In genomic region chr6:32975886-32976285, GRCh38 we compare ENCODE assay signal across 11 cellular contexts. TPM values are rescaled to one million over a fixed set of nuclear protein-coding genes. Genes with fewer than 3 reads are reported as not detected.
DNase-seq lines count a peak whose midpoint lies in the region; ATAC-seq and TF ChIP-seq lines count a peak whose summit lies in the region.
"Had no signal": no experiment of that assay in that cellular context is flagged by ENCODE, and none has a peak within 500 bp of the region (broad histone marks: within the 10 kb centered on the region; RNA-seq: fewer than 3 reads in every experiment).

No MANE protein-coding gene starts in this region.

- H3K27ac Mint-ChIP-seq in activated naive CD4-positive, alpha-beta T cell treated with anti-CD3 and anti-CD28 coated beads, Interleukin-2, amount 50 U/mL, for 24 hours: peak overlapping the region; percentile 32
- H3K27ac Mint-ChIP-seq in activated T-helper 1 cell treated with anti-CD3 and anti-CD28 coated beads, Interleukin-12 subunit alpha, Interleukin-12 subunit beta, Interleukin-2, Interleukin-4 antibody, amounts not matched to agents 30 ng/mL and 10 ng/mL and 1 ng/mL, durations not matched to agents 14 hours and 24 hours and 36 hours: peak overlapping the region; percentile 61
- peak overlapping the region; percentile 41 for H3K27ac Mint-ChIP-seq in type B pancreatic cell

- intact Hi-C loops in activated T-helper 1 cell treated with anti-CD3 and anti-CD28 coated beads, Interleukin-12 subunit alpha, Interleukin-12 subunit beta, Interleukin-2, Interleukin-4 antibody, amounts not matched to agents 30 ng/mL and 10 ng/mL and 1 ng/mL, durations not matched to agents 14 hours and 24 hours and 36 hours (cut with micrococcal nuclease): loop anchor here (10.0 kb wide), 2 partner anchors 1071 to 1311 kb away; partner anchors contain the start of genes C6orf47, CSNK2B, GPANK1 and LY6G5B

- peak overlapping the region; percentile 89 for H3K4me3 ChIP-seq in iPS-18a (ENCODE audit: low read length)

- H3K27me3 Mint-ChIP-seq in activated naive CD4-positive, alpha-beta T cell treated with anti-CD3 and anti-CD28 coated beads, Interleukin-2, amount 50 U/mL, for 24 hours: no peaks in the 10 kb centered on the region
- peaks cover 4% of the 10 kb centered on the region for H3K27me3 Mint-ChIP-seq in activated T-helper 1 cell treated with anti-CD3 and anti-CD28 coated beads, Interleukin-12 subunit alpha, Interleukin-12 subunit beta, Interleukin-2, Interleukin-4 antibody, amounts not matched to agents 30 ng/mL and 10 ng/mL and 1 ng/mL, durations not matched to agents 14 hours and 24 hours and 36 hours (ENCODE audit: insufficient read depth)
- H3K27me3 Mint-ChIP-seq in type B pancreatic cell: peaks cover 3% of the 10 kb centered on the region

- H3K36me3 Mint-ChIP-seq in activated naive CD4-positive, alpha-beta T cell treated with anti-CD3 and anti-CD28 coated beads, Interleukin-2, amount 50 U/mL, for 24 hours: peaks cover 66% of the 10 kb centered on the region
- H3K36me3 Mint-ChIP-seq in activated T-helper 1 cell treated with anti-CD3 and anti-CD28 coated beads, Interleukin-12 subunit alpha, Interleukin-12 subunit beta, Interleukin-2, Interleukin-4 antibody, amounts not matched to agents 30 ng/mL and 10 ng/mL and 1 ng/mL, durations not matched to agents 14 hours and 24 hours and 36 hours (ENCODE audit: low read depth): peaks cover 94% of the 10 kb centered on the region
- peaks cover 81% of the 10 kb centered on the region for H3K36me3 Mint-ChIP-seq in type B pancreatic cell

- no peak overlapping the region for H3K27ac ChIP-seq in iPS-18a (ENCODE audit: low read length)
- H3K27ac ChIP-seq: heart left ventricle had no signal

- ATAC-seq in HG02981 (IDR thresholded peaks at IDR 0.05; ENCODE audit: unreplicated experiment): no peak
- no peak for ATAC-seq in GM18498 (IDR thresholded peaks at IDR 0.05; ENCODE audit: unreplicated experiment)
- ATAC-seq: heart left ventricle had no signal

- H3K9me3 Mint-ChIP-seq in activated naive CD4-positive, alpha-beta T cell treated with anti-CD3 and anti-CD28 coated beads, Interleukin-2, amount 50 U/mL, for 24 hours: no peaks in the 10 kb centered on the region
- H3K9me3 Mint-ChIP-seq in activated T-helper 1 cell treated with anti-CD3 and anti-CD28 coated beads, Interleukin-12 subunit alpha, Interleukin-12 subunit beta, Interleukin-2, Interleukin-4 antibody, amounts not matched to agents 30 ng/mL and 10 ng/mL and 1 ng/mL, durations not matched to agents 14 hours and 24 hours and 36 hours: no peaks in the 10 kb centered on the region
- no peaks in the 10 kb centered on the region for H3K9me3 Mint-ChIP-seq in type B pancreatic cell

- H3K9me3 ChIP-seq in iPS-18a (ENCODE audit: control insufficient read depth, low read depth, low read length): no peaks in the 10 kb centered on the region
- H3K9me3 ChIP-seq: heart left ventricle had no signal

- H3K4me1 Mint-ChIP-seq in activated naive CD4-positive, alpha-beta T cell treated with anti-CD3 and anti-CD28 coated beads, Interleukin-2, amount 50 U/mL, for 24 hours: peaks cover 44% of the 10 kb centered on the region
- peaks cover 60% of the 10 kb centered on the region for H3K4me1 Mint-ChIP-seq in activated T-helper 1 cell treated with anti-CD3 and anti-CD28 coated beads, Interleukin-12 subunit alpha, Interleukin-12 subunit beta, Interleukin-2, Interleukin-4 antibody, amounts not matched to agents 30 ng/mL and 10 ng/mL and 1 ng/mL, durations not matched to agents 14 hours and 24 hours and 36 hours (ENCODE audit: low read depth)
- peaks cover 21% of the 10 kb centered on the region for H3K4me1 Mint-ChIP-seq in type B pancreatic cell (ENCODE audit: unreplicated experiment)

- H3K36me3 ChIP-seq in iPS-18a (ENCODE audit: control insufficient read depth, low read depth, low read length): peaks cover 88% of the 10 kb centered on the region

- TF ChIP-seq CTCF in type B pancreatic cell (conservative IDR thresholded peaks at IDR 0.05): no peak

- no peak overlapping the region for H3K9ac ChIP-seq in iPS-18a (ENCODE audit: low read length)

- H3K4me1 ChIP-seq in iPS-18a (ENCODE audit: control insufficient read depth, low read depth, low read length): peaks cover 5% of the 10 kb centered on the region

- DNase-seq in activated naive CD4-positive, alpha-beta T cell treated with anti-CD3 and anti-CD28 coated beads, Interleukin-2, amount 50 U/mL, for 16 hours: no peak
- DNase-seq in activated T-helper 1 cell treated with anti-CD3 and anti-CD28 coated beads, Interleukin-12 subunit alpha, Interleukin-12 subunit beta, Interleukin-2, Interleukin-4 antibody, amounts not matched to agents 30 ng/mL and 10 ng/mL and 1 ng/mL, durations not matched to agents 14 hours and 24 hours and 36 hours (ENCODE audit: low spot score): no peak
- DNase-seq in type B pancreatic cell (ENCODE audit: extremely low spot score, unreplicated experiment): no peak
- DNase-seq in iPS-NIHi11 (ENCODE audit: low spot score): no peak
- DNase-seq: heart left ventricle, NCI-H1105, retina had no signal

- H3K27me3 ChIP-seq in iPS-18a (ENCODE audit: control insufficient read depth, insufficient read depth, low read length): no peaks in the 10 kb centered on the region
- H3K27me3 ChIP-seq: heart left ventricle had no signal

- peak overlapping the region; percentile 97 for H3K4me3 Mint-ChIP-seq in activated naive CD4-positive, alpha-beta T cell treated with anti-CD3 and anti-CD28 coated beads, Interleukin-2, amount 50 U/mL, for 24 hours
- peak overlapping the region; percentile 96 for H3K4me3 Mint-ChIP-seq in activated T-helper 1 cell treated with anti-CD3 and anti-CD28 coated beads, Interleukin-12 subunit alpha, Interleukin-12 subunit beta, Interleukin-2, Interleukin-4 antibody, amounts not matched to agents 30 ng/mL and 10 ng/mL and 1 ng/mL, durations not matched to agents 14 hours and 24 hours and 36 hours
- peak overlapping the region; percentile 95 for H3K4me3 Mint-ChIP-seq in type B pancreatic cell

RNA-seq across cellular contexts. Expression of gene BRD2, which starts 7.5 kb away (rescaled TPM):
- 316 and 330 TPM in 2 replicates for total RNA-seq in activated T-helper 1 cell treated with anti-CD3 and anti-CD28 coated beads, Interleukin-12 subunit alpha, Interleukin-12 subunit beta, Interleukin-2, Interleukin-4 antibody, amounts not matched to agents 30 ng/mL and 10 ng/mL and 1 ng/mL, durations not matched to agents 14 hours and 24 hours and 36 hours
- total RNA-seq in type B pancreatic cell (ENCODE audit: low replicate concordance): 212 and 241 TPM in 2 replicates

RNA-seq across cellular contexts. Expression of gene HLA-DMA, which starts 23.0 kb away (rescaled TPM):
- total RNA-seq in activated T-helper 1 cell treated with anti-CD3 and anti-CD28 coated beads, Interleukin-12 subunit alpha, Interleukin-12 subunit beta, Interleukin-2, Interleukin-4 antibody, amounts not matched to agents 30 ng/mL and 10 ng/mL and 1 ng/mL, durations not matched to agents 14 hours and 24 hours and 36 hours: 14.1 and 14.2 TPM in 2 replicates
- 1.5 and 2.0 TPM in 2 replicates for total RNA-seq in type B pancreatic cell (ENCODE audit: low replicate concordance)

RNA-seq across cellular contexts. Expression of gene HLA-DOA, which starts 33.5 kb away (rescaled TPM):
- 1.8 and 2.0 TPM in 2 replicates for total RNA-seq in activated T-helper 1 cell treated with anti-CD3 and anti-CD28 coated beads, Interleukin-12 subunit alpha, Interleukin-12 subunit beta, Interleukin-2, Interleukin-4 antibody, amounts not matched to agents 30 ng/mL and 10 ng/mL and 1 ng/mL, durations not matched to agents 14 hours and 24 hours and 36 hours
- total RNA-seq in type B pancreatic cell (ENCODE audit: low replicate concordance): 0.52 and 2.5 TPM in 2 replicates

RNA-seq across cellular contexts. Expression of gene HLA-DMB, which starts 35.1 kb away (rescaled TPM):
- total RNA-seq in activated T-helper 1 cell treated with anti-CD3 and anti-CD28 coated beads, Interleukin-12 subunit alpha, Interleukin-12 subunit beta, Interleukin-2, Interleukin-4 antibody, amounts not matched to agents 30 ng/mL and 10 ng/mL and 1 ng/mL, durations not matched to agents 14 hours and 24 hours and 36 hours: 2.7 and 2.8 TPM in 2 replicates
- 0.43 and 0.80 TPM in 2 replicates for total RNA-seq in type B pancreatic cell (ENCODE audit: low replicate concordance)
